Comparison of ENCODE assay signal across 1 cellular context in genomic region chr2:232300894-232301387, GRCh38.
A peak's percentile ranks its signal among the peaks of the same experiment; 100 is the strongest.
TF ChIP-seq lines count a peak whose summit lies in the region.

No MANE protein-coding gene starts in this region.

TF ChIP-seq in HepG2, 621 proteins besides CTCF, POLR2A, EP300 and RAD21 (continued from another document and continues in another):
- TF ChIP-seq ZBTB14 (CRISPR knock-in tag; IDR thresholded peaks at IDR 0.05) (no peak), RCOR2 (CRISPR knock-in tag; IDR thresholded peaks at IDR 0.05) (peak; percentile 90), ZNF121 (CRISPR knock-in tag; IDR thresholded peaks at IDR 0.05) (no peak), NAIF1 (CRISPR knock-in tag; IDR thresholded peaks at IDR 0.05; ENCODE audit: borderline replicate concordance) (no peak), ZFY (CRISPR knock-in tag; IDR thresholded peaks at IDR 0.05) (no peak), YEATS4 (CRISPR knock-in tag; IDR thresholded peaks at IDR 0.05; ENCODE audit: borderline replicate concordance) (no peak), POLR2AphosphoS2 (IDR thresholded peaks at IDR 0.05; ENCODE audit: low read depth, low read length) (no peak), ZFP37 (CRISPR knock-in tag; IDR thresholded peaks at IDR 0.05; ENCODE audit: borderline replicate concordance) (no peak), CSRNP1 (CRISPR knock-in tag; IDR thresholded peaks at IDR 0.05) (no peak), ZSCAN30 (CRISPR knock-in tag; IDR thresholded peaks at IDR 0.05) (no peak), FOXC1 (CRISPR knock-in tag; IDR thresholded peaks at IDR 0.05; ENCODE audit: borderline replicate concordance) (no peak), ZNF281 (CRISPR knock-in tag; IDR thresholded peaks at IDR 0.05; ENCODE audit: borderline replicate concordance) (no peak), CBFB (CRISPR knock-in tag; IDR thresholded peaks at IDR 0.05) (no peak), NCOA2 (CRISPR knock-in tag; IDR thresholded peaks at IDR 0.05) (peak; percentile 63; the same call in 1 of the 2 replicates), ELK4 (CRISPR knock-in tag; IDR thresholded peaks at IDR 0.05; ENCODE audit: borderline replicate concordance) (no peak), ZNF362 (CRISPR knock-in tag; IDR thresholded peaks at IDR 0.05; ENCODE audit: borderline replicate concordance) (no peak), REPIN1 (CRISPR knock-in tag; IDR thresholded peaks at IDR 0.05; ENCODE audit: borderline replicate concordance, low read depth) (peak; percentile 38; the same call in 1 of the 2 replicates), ZNF44 (CRISPR knock-in tag; IDR thresholded peaks at IDR 0.05) (no peak), ZNF136 (CRISPR knock-in tag; IDR thresholded peaks at IDR 0.05; ENCODE audit: low read depth) (0 out of 2 replicates have a peak, but pooled peaks have one; percentile 33), TOPORS (CRISPR knock-in tag; IDR thresholded peaks at IDR 0.05) (no peak), ZNF280B (CRISPR knock-in tag; IDR thresholded peaks at IDR 0.05; ENCODE audit: borderline replicate concordance) (no peak), TBX2 (CRISPR knock-in tag; IDR thresholded peaks at IDR 0.05; ENCODE audit: borderline replicate concordance) (peak; percentile 36; the same call in 1 of the 2 replicates), RERE (CRISPR knock-in tag; IDR thresholded peaks at IDR 0.05; ENCODE audit: low read depth) (peak; percentile 67; the same call in 1 of the 2 replicates), TRAFD1 (CRISPR knock-in tag; IDR thresholded peaks at IDR 0.05; ENCODE audit: borderline replicate concordance) (no peak), STAT5B (CRISPR knock-in tag; IDR thresholded peaks at IDR 0.05) (no peak), SP4 (CRISPR knock-in tag; IDR thresholded peaks at IDR 0.05) (no peak), PHF21A (CRISPR knock-in tag; IDR thresholded peaks at IDR 0.05) (peak; percentile 39; the same call in 1 of the 2 replicates), ZSCAN29 (CRISPR knock-in tag; conservative IDR thresholded peaks at IDR 0.05) (0 out of 2 replicates have a peak, but pooled peaks have one; percentile 52), YY1 (IDR thresholded peaks at IDR 0.05; ENCODE audit: insufficient read depth, insufficient replicate concordance, low read depth, low read length) (no peak), MAX (IDR thresholded peaks at IDR 0.05) (peak; percentile 16; the same call in 1 of the 2 replicates), ATAD3A (CRISPR knock-in tag; IDR thresholded peaks at IDR 0.05) (no peak), POGK (CRISPR knock-in tag; conservative IDR thresholded peaks at IDR 0.05) (0 out of 2 replicates have a peak, but pooled peaks have one; percentile 16), ZBTB34 (CRISPR knock-in tag; IDR thresholded peaks at IDR 0.05) (no peak)
